In genomic region chr13:98571955-98572662, GRCh38 we compare ENCODE assay signal across 8 cellular contexts. TPM values are rescaled to one million over a fixed set of nuclear protein-coding genes. Genes with fewer than 3 reads are reported as not detected.
DNase-seq lines count a peak whose midpoint lies in the region; ATAC-seq and TF ChIP-seq lines count a peak whose summit lies in the region.

No MANE protein-coding gene starts in this region.

- H3K27ac Mint-ChIP-seq in CD4-positive, CD25-positive, alpha-beta regulatory T cell = peak overlapping the region; percentile 90 to 99 (median 93)
- H3K27ac Mint-ChIP-seq in activated B cell treated with CpG ODN at 0.5 μM for 24 hours = peak overlapping the region; percentile 91
- H3K27ac Mint-ChIP-seq in stimulated activated memory B cell treated with anti-CD40 and anti-IgM and Interleukin-4, amounts not matched to agents 10 μg/mL and 1 μg/mL and 100 μg/mL, for 72 hours = peak overlapping the region; percentile 90

- H3K4me3 Mint-ChIP-seq in CD4-positive, CD25-positive, alpha-beta regulatory T cell = peak overlapping the region; percentile 89 to 98 (median 94)
- H3K4me3 Mint-ChIP-seq in activated B cell treated with CpG ODN at 0.5 μM for 24 hours = peak overlapping the region; percentile 82
- H3K4me3 Mint-ChIP-seq in stimulated activated memory B cell treated with anti-CD40 and anti-IgM and Interleukin-4, amounts not matched to agents 10 μg/mL and 1 μg/mL and 100 μg/mL, for 72 hours = peak overlapping the region; percentile 68

- H3K9ac ChIP-seq in KMS-11 = peak overlapping the region; percentile 12; the same call in 1 of the 2 replicates

- no peaks in the 10 kb centered on the region for H3K9me3 ChIP-seq in CD4-positive, CD25-positive, alpha-beta regulatory T cell (ENCODE audit: control insufficient read depth in 2 of 2, low read length in 2 of 2)

- no peak for ATAC-seq in CD4-positive, CD25-positive, alpha-beta regulatory T cell (ENCODE audit: low read depth in 2 of 2)
- ATAC-seq in activated B cell treated with CpG ODN at 0.5 μM for 24 hours (ENCODE audit: low read depth) (no peak), HG02678 (IDR thresholded peaks at IDR 0.05; ENCODE audit: unreplicated experiment) (no peak), GM21360 (IDR thresholded peaks at IDR 0.05; ENCODE audit: unreplicated experiment) (no peak), GM21717 (IDR thresholded peaks at IDR 0.05; ENCODE audit: unreplicated experiment) (no peak)
- no peak for ATAC-seq in stimulated activated memory B cell treated with anti-CD40 and anti-IgM and Interleukin-4, amounts not matched to agents 10 μg/mL and 1 μg/mL and 100 μg/mL, for 72 hours

- H3K27me3 ChIP-seq in CD4-positive, CD25-positive, alpha-beta regulatory T cell (ENCODE audit: control insufficient read depth, insufficient read depth, low read length) = no peaks in the 10 kb centered on the region
- no peaks in the 10 kb centered on the region for H3K27me3 ChIP-seq in KMS-11 (ENCODE audit: insufficient read depth, low read depth)

- intact Hi-C loops in activated B cell treated with CpG ODN at 0.5 μM for 24 hours (cut with micrococcal nuclease) = loop anchor here (1.0 to 10.0 kb wide), 9 partner anchors 29 to 1139 kb away; partner anchors contain the start of genes CLYBL and UBAC2

- peaks cover 16% of the 10 kb centered on the region; the same call in 1 of the 2 replicates for H4K20me1 ChIP-seq in KMS-11 (ENCODE audit: insufficient read depth)

- peaks cover 6% of the 10 kb centered on the region for H3K27me3 Mint-ChIP-seq in CD4-positive, CD25-positive, alpha-beta regulatory T cell
- no peaks in the 10 kb centered on the region for H3K27me3 Mint-ChIP-seq in activated B cell treated with CpG ODN at 0.5 μM for 24 hours
- no peaks in the 10 kb centered on the region for H3K27me3 Mint-ChIP-seq in stimulated activated memory B cell treated with anti-CD40 and anti-IgM and Interleukin-4, amounts not matched to agents 10 μg/mL and 1 μg/mL and 100 μg/mL, for 72 hours

- DNase-seq in CD4-positive, CD25-positive, alpha-beta regulatory T cell = peak in 1 of 3 donors; percentile 36
- DNase-seq in activated B cell treated with CpG ODN at 0.5 μM for 24 hours (no peak), fibroblast of villous mesenchyme (ENCODE audit: low read depth) (peak; percentile 86)

- no peaks in the 10 kb centered on the region for H3K36me3 ChIP-seq in CD4-positive, CD25-positive, alpha-beta regulatory T cell (ENCODE audit: control insufficient read depth, insufficient read depth, low read length)
- no peaks in the 10 kb centered on the region for H3K36me3 ChIP-seq in KMS-11 (ENCODE audit: insufficient read depth)

- H3K79me2 ChIP-seq in KMS-11 (ENCODE audit: insufficient read depth, low read depth) = peaks cover 90% of the 10 kb centered on the region

- peaks cover 83% of the 10 kb centered on the region for H3K4me1 ChIP-seq in CD4-positive, CD25-positive, alpha-beta regulatory T cell (ENCODE audit: control insufficient read depth, insufficient read depth, low read length, poor library complexity, severe bottlenecking)
- H3K4me1 ChIP-seq in KMS-11 (ENCODE audit: low read depth, poor library complexity, severe bottlenecking) = peaks cover 62% of the 10 kb centered on the region

- no peak overlapping the region for H2AFZ ChIP-seq in KMS-11 (ENCODE audit: low read depth)

- peak overlapping the region; percentile 64 for H3K4me2 ChIP-seq in KMS-11

- POLR2A ChIA-PET in activated B cell treated with CpG ODN at 0.5 μM for 24 hours (lab: Charles Lee) = interaction anchor here (0.8 to 1.4 kb wide), 2 partner anchors 68 to 96 kb away, joined by 3 to 6 read pairs; no protein-coding TSS in a partner anchor

- H3K4me3 ChIP-seq in CD4-positive, CD25-positive, alpha-beta regulatory T cell (ENCODE audit: low read depth, low read length) = peak overlapping the region; percentile 94
- H3K4me3 ChIP-seq in KMS-11 (IDR thresholded peaks at IDR 0.05; ENCODE audit: insufficient read depth, low read depth, low read length) (no peak overlapping the region), fibroblast of villous mesenchyme (ENCODE audit: low read depth, low read length) (peak overlapping the region; percentile 12)

- peak overlapping the region; percentile 85 for H3K27ac ChIP-seq in CD4-positive, CD25-positive, alpha-beta regulatory T cell (ENCODE audit: insufficient read depth, low read length, poor library complexity, severe bottlenecking)
- peak overlapping the region; percentile 68 for H3K27ac ChIP-seq in KMS-11

- TF ChIP-seq CTCF in KMS-11 (conservative IDR thresholded peaks at IDR 0.05; ENCODE audit: low read depth, low read length) (no peak), activated B cell treated with CpG ODN at 0.5 μM for 24 hours (IDR thresholded peaks at IDR 0.05) (no peak), fibroblast of villous mesenchyme (IDR thresholded peaks at IDR 0.05; ENCODE audit: insufficient read depth, low read depth, low read length) (no peak)

- CTCF ChIA-PET in activated B cell treated with CpG ODN at 0.5 μM for 24 hours (lab: Charles Lee) = interaction anchor here (0.9 to 1.4 kb wide), 3 partner anchors 81 to 108 kb away, joined by 3 to 6 read pairs (median 5); no protein-coding TSS in a partner anchor

- H3K9me3 Mint-ChIP-seq in CD4-positive, CD25-positive, alpha-beta regulatory T cell = peaks cover 0 to 1% (median 0%) of the 10 kb centered on the region in 7 donors
- H3K9me3 Mint-ChIP-seq in activated B cell treated with CpG ODN at 0.5 μM for 24 hours = no peaks in the 10 kb centered on the region
- H3K9me3 Mint-ChIP-seq in stimulated activated memory B cell treated with anti-CD40 and anti-IgM and Interleukin-4, amounts not matched to agents 10 μg/mL and 1 μg/mL and 100 μg/mL, for 72 hours = no peaks in the 10 kb centered on the region

- H3K4me1 Mint-ChIP-seq in CD4-positive, CD25-positive, alpha-beta regulatory T cell = peaks cover 41 to 86% (median 73%) of the 10 kb centered on the region in 4 donors
- peaks cover 87% of the 10 kb centered on the region for H3K4me1 Mint-ChIP-seq in activated B cell treated with CpG ODN at 0.5 μM for 24 hours
- H3K4me1 Mint-ChIP-seq in stimulated activated memory B cell treated with anti-CD40 and anti-IgM and Interleukin-4, amounts not matched to agents 10 μg/mL and 1 μg/mL and 100 μg/mL, for 72 hours = peaks cover 85% of the 10 kb centered on the region

- peaks cover 9% of the 10 kb centered on the region for H3K36me3 Mint-ChIP-seq in CD4-positive, CD25-positive, alpha-beta regulatory T cell
- peaks cover 12% of the 10 kb centered on the region for H3K36me3 Mint-ChIP-seq in activated B cell treated with CpG ODN at 0.5 μM for 24 hours (ENCODE audit: low read depth)
- peaks cover 20% of the 10 kb centered on the region for H3K36me3 Mint-ChIP-seq in stimulated activated memory B cell treated with anti-CD40 and anti-IgM and Interleukin-4, amounts not matched to agents 10 μg/mL and 1 μg/mL and 100 μg/mL, for 72 hours

RNA-seq across cellular contexts. Expression of gene STK24, which starts 4.8 kb away (rescaled TPM):
- total RNA-seq in CD4-positive, CD25-positive, alpha-beta regulatory T cell = 141 TPM
- polyA plus RNA-seq in CD4-positive, CD25-positive, alpha-beta regulatory T cell = 10 to 100 TPM; 26.7 to 58.4 (median 40.9) TPM
- 74.8 and 84.8 TPM in 2 replicates for total RNA-seq in activated B cell treated with CpG ODN at 0.5 μM for 24 hours
- total RNA-seq in fibroblast of villous mesenchyme = 55.7 and 56.6 TPM in 2 replicates
